Comparison of ENCODE assay signal across 10 cellular contexts in genomic region chr10:14889318-14889717, GRCh38. TPM values are rescaled to one million over a fixed set of nuclear protein-coding genes. Genes with fewer than 3 reads are reported as not detected.
DNase-seq lines count a peak whose midpoint lies in the region; ATAC-seq, FAIRE-seq and TF ChIP-seq lines count a peak whose summit lies in the region.
"Had no signal": no experiment of that assay in that cellular context is flagged by ENCODE, and none has a peak within 500 bp of the region (broad histone marks: within the 10 kb centered on the region; RNA-seq: fewer than 3 reads in every experiment).

No MANE protein-coding gene starts in this region.

- no peak overlapping the region for H3K9ac ChIP-seq in neural cell (ENCODE audit: low read length)

- H3K36me3 ChIP-seq in bronchial epithelial cell (ENCODE audit: control insufficient read depth, insufficient read depth, low read length) (no peaks in the 10 kb centered on the region), neural cell (ENCODE audit: insufficient read depth, low read length) (no peaks in the 10 kb centered on the region), spleen (peaks cover 0 to 10% (median 0%) of the 10 kb centered on the region in 6 donors)
- H3K36me3 ChIP-seq: gastroesophageal sphincter, prostate gland had no signal

- WGBS in spleen, 5 donors = 79 to 92% (median 86%) methylated on average over 2 of the region's 2 CpGs

- DNase-seq in GM12864 (ENCODE audit: low read depth) (no peak), NCI-H2227 treated with DMSO at 0.1 percent for 48 hours (lab: John Stamatoyannopoulos, UW) (peak; percentile 3), bronchial epithelial cell (ENCODE audit: low read depth) (peak; percentile 19), spleen (no peak), activated gamma-delta T cell treated with Interleukin-2 at 50 U/mL for 16 hours (no peak), HPDE6-E6E7 (ENCODE audit: extremely low spot score) (no peak)

- H3K9me3 ChIP-seq in neural cell (ENCODE audit: low read length) = no peaks in the 10 kb centered on the region
- H3K9me3 ChIP-seq in spleen = no peaks in the 10 kb centered on the region
- H3K9me3 ChIP-seq: gastroesophageal sphincter, prostate gland had no signal

- peak; percentile 25 for TF ChIP-seq CTCF in GM12864 (IDR thresholded peaks at IDR 0.05; ENCODE audit: low read depth, low read length, missing control alignments)
- TF ChIP-seq CTCF in bronchial epithelial cell (IDR thresholded peaks at IDR 0.05; ENCODE audit: insufficient read depth, low read length, severe bottlenecking) = peak; percentile 22
- TF ChIP-seq CTCF in neural cell (IDR thresholded peaks at IDR 0.05; ENCODE audit: poor library complexity, severe bottlenecking) = peak; percentile 14
- TF ChIP-seq CTCF in spleen (IDR thresholded peaks at IDR 0.05 in 8 of 11, conservative IDR thresholded peaks at IDR 0.05 in 3 of 11) = peak in 1 of 11 experiments; percentile 29

- no peak overlapping the region for H3K27ac ChIP-seq in neural cell (ENCODE audit: low read length)
- no peak overlapping the region for H3K27ac ChIP-seq in spleen
- H3K27ac ChIP-seq: gastroesophageal sphincter, prostate gland had no signal

- ATAC-seq in HG03108 (IDR thresholded peaks at IDR 0.05; ENCODE audit: unreplicated experiment) = no peak
- ATAC-seq: gastroesophageal sphincter had no signal

- H3K4me3 ChIP-seq in GM12864 (ENCODE audit: low read depth, low read length) (no peak overlapping the region), bronchial epithelial cell (ENCODE audit: low read depth, low read length) (no peak overlapping the region), neural cell (ENCODE audit: low read length) (no peak overlapping the region), spleen (no peak overlapping the region)
- H3K4me3 ChIP-seq: gastroesophageal sphincter, prostate gland had no signal

- TF ChIP-seq EP300 in neural cell (conservative IDR thresholded peaks at IDR 0.05; ENCODE audit: poor library complexity, severe bottlenecking) = no peak

- no peak for FAIRE-seq in bronchial epithelial cell (lab: Jason Lieb, UNC)

- no peak for TF ChIP-seq RAD21 in neural cell (conservative IDR thresholded peaks at IDR 0.05)

- peaks cover 85% of the 10 kb centered on the region for H3K79me2 ChIP-seq in neural cell (replicated peaks; ENCODE audit: insufficient read depth, low read length)

- H3K4me1 ChIP-seq in spleen = no peaks in the 10 kb centered on the region
- H3K4me1 ChIP-seq: gastroesophageal sphincter, prostate gland had no signal

- no peaks in the 10 kb centered on the region for H3F3A ChIP-seq in neural cell (ENCODE audit: insufficient read depth, low read length, poor library complexity, severe bottlenecking)

- no peak for TF ChIP-seq POLR2A in spleen (IDR thresholded peaks at IDR 0.05)

- H3K27me3 ChIP-seq in bronchial epithelial cell (ENCODE audit: control insufficient read depth, insufficient read depth, low read length) (no peaks in the 10 kb centered on the region), neural cell (ENCODE audit: insufficient read depth, low read depth, low read length) (no peaks in the 10 kb centered on the region), spleen (replicated peaks in 1 of 7) (no peaks in the 10 kb centered on the region)
- H3K27me3 ChIP-seq: gastroesophageal sphincter had no signal

- H3K9me2 ChIP-seq in neural cell (ENCODE audit: insufficient read depth, low read length) = no peaks in the 10 kb centered on the region

- H4K20me1 ChIP-seq in neural cell (ENCODE audit: insufficient read depth) = no peaks in the 10 kb centered on the region

- no peak overlapping the region for H2AFZ ChIP-seq in neural cell (ENCODE audit: low read depth, low read length)

- H3K4me2 ChIP-seq in neural cell (ENCODE audit: low read length) = no peak overlapping the region

- intact Hi-C loops in spleen (cut with DNase I; ENCODE audit: low total_unique reads) = no loop called here

TF ChIP-seq in neural cell, 6 proteins besides CTCF, POLR2A, EP300 and RAD21:
- TF ChIP-seq EZH2 (IDR thresholded peaks at IDR 0.05; ENCODE audit: borderline replicate concordance, insufficient read depth, low read length, poor library complexity, severe bottlenecking) = no peak
- TF ChIP-seq REST (IDR thresholded peaks at IDR 0.05; ENCODE audit: borderline replicate concordance) = no peak
- no peak for TF ChIP-seq POLR2AphosphoS5 (IDR thresholded peaks at IDR 0.05)
- no peak for TF ChIP-seq SMC3 (conservative IDR thresholded peaks at IDR 0.05; ENCODE audit: poor library complexity)
- TF ChIP-seq TAF1 (IDR thresholded peaks at IDR 0.05; ENCODE audit: low read depth) = no peak
- no peak for TF ChIP-seq MXI1 (conservative IDR thresholded peaks at IDR 0.05; ENCODE audit: poor library complexity, severe bottlenecking)

RNA-seq across cellular contexts. Expression of gene SUV39H2, which starts 10.7 kb away (rescaled TPM):
- 6.1 and 7.4 TPM in 2 replicates for total RNA-seq in bronchial epithelial cell
- 19.4 and 34.5 TPM in 2 replicates for polyA plus RNA-seq in neural cell
- polyA minus RNA-seq in neural cell = 45.3 and 57.6 TPM in 2 replicates
- 1 to 10 TPM; 4.0 to 8.4 (median 5.1) TPM for total RNA-seq in spleen
- polyA plus RNA-seq in spleen = 1 to 10 TPM; 1.2 to 3.1 (median 2.7) TPM

RNA-seq across cellular contexts. Expression of gene HSPA14, which starts 51.2 kb away (rescaled TPM):
- total RNA-seq in bronchial epithelial cell (6.3 and 6.8 TPM in 2 replicates), spleen (10 to 100 TPM; 11.6 to 24.1 (median 13.4) TPM)
- polyA plus RNA-seq in neural cell (32.3 and 48.1 TPM in 2 replicates), spleen (10 to 100 TPM; 13.5 to 14.0 (median 14.0) TPM)
- 20.0 and 20.7 TPM in 2 replicates for polyA minus RNA-seq in neural cell

RNA-seq across cellular contexts. Expression of gene MSANTD7, which starts 51.2 kb away (rescaled TPM):
- total RNA-seq in bronchial epithelial cell (21.4 and 21.6 TPM in 2 replicates), spleen (10 to 100 TPM in 6 of 7 donors, 1 to 10 TPM in 1; 10.0 to 18.4 (median 12.8) TPM)
- polyA plus RNA-seq in neural cell (18.2 and 21.1 TPM in 2 replicates), spleen (1 to 10 TPM; 2.4 to 3.5 (median 2.9) TPM)
- 43.8 and 45.0 TPM in 2 replicates for polyA minus RNA-seq in neural cell

RNA-seq across cellular contexts. Expression of gene CDNF, which starts 51.5 kb away (rescaled TPM):
- total RNA-seq in bronchial epithelial cell (0.79 and 1.3 TPM in 2 replicates), spleen (1 to 10 TPM in 5 of 7 donors, under 1 TPM in 1, not detected in 1; 0.91 to 2.5 (median 1.6) TPM)
- polyA plus RNA-seq in neural cell (1.5 TPM in 1 of 2 replicates, not detected in the other), spleen (1 to 10 TPM in 2 of 3 donors, under 1 TPM in 1; 0.67 to 2.0 (median 1.5) TPM)
- 0.93 and 1.5 TPM in 2 replicates for polyA minus RNA-seq in neural cell

Comparison
In these comparisons a context has a peak if more than half of its experiments do, and no peak if none do; other contexts are left out.
1. DNase-seq: peak in NCI-H2227 treated with DMSO at 0.1 percent for 48 hours (single experiment) and bronchial epithelial cell (single experiment); none in GM12864 (single experiment), spleen (single experiment), activated gamma-delta T cell treated with Interleukin-2 at 50 U/mL for 16 hours (single experiment) and HPDE6-E6E7 (single experiment).